Comparison of ENCODE assay signal across 23 cellular contexts in the genomic region with DNA sequence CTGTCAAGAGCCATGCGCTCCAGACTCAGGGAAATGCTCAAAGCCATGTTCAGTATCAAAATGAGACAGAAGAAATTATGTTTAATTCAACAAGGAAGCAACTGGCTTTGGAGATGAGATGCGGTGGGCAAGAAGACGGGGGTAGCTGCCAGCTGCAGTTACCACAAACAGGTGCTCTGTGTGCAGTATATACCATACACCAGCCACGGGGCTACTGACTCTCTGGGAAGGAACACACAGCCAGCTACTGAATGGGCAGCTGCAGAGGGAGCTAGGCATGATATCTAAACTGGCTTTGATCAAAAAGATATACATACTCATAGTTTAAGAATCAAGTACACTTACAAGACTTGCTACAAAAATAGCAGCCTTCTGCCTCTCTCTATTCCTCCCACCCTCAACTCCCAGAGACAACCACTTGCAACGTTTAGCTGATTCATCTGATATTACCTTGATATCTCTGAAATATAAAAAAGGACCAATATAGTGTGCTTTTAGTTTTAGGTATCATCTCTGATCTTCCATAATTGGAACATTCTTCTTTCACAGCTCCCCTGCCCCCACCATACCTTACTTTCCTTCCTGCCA.
DNase-seq lines count a peak whose midpoint lies in the region; ATAC-seq and TF ChIP-seq lines count a peak whose summit lies in the region.
"Had no signal": no experiment of that assay in that cellular context is flagged by ENCODE, and none has a peak within 500 bp of the region (broad histone marks: within the 10 kb centered on the region; RNA-seq: fewer than 3 reads in every experiment).

No MANE protein-coding gene starts in this region.

- no peaks in the 10 kb centered on the region for H3K9me2 ChIP-seq in SU-DHL-6 (replicated peaks; ENCODE audit: insufficient read depth, low read length)

- no peak overlapping the region for H2BK120ac ChIP-seq in trophoblast cell (ENCODE audit: insufficient read depth, low read length, poor library complexity)

- H2BK12ac ChIP-seq in trophoblast cell (ENCODE audit: low read length): no peak overlapping the region

- no peak overlapping the region for H3K4ac ChIP-seq in trophoblast cell (ENCODE audit: low read depth, low read length)

- H4K91ac ChIP-seq in trophoblast cell (ENCODE audit: low read depth, low read length): no peak overlapping the region

- H3K23ac ChIP-seq in trophoblast cell (ENCODE audit: low read length): no peak overlapping the region

- peak overlapping the region; percentile 23 for H2AFZ ChIP-seq in DND-41 (ENCODE audit: low read depth, low read length)
- no peak overlapping the region for H2AFZ ChIP-seq in SU-DHL-6 (ENCODE audit: low read depth, low read length, severe bottlenecking)
- no peak overlapping the region for H2AFZ ChIP-seq in trophoblast cell (ENCODE audit: insufficient read depth, low read length, poor library complexity)
- H2AFZ ChIP-seq in mammary epithelial cell (ENCODE audit: low read depth, low read length): no peak overlapping the region
- H2AFZ ChIP-seq: GM23248 had no signal

- peaks cover 56% of the 10 kb centered on the region for H3K4me1 ChIP-seq in DND-41 (ENCODE audit: insufficient read depth, low read length)
- H3K4me1 ChIP-seq in thymus (ENCODE audit: control insufficient read depth, insufficient read depth, low read length): peaks cover 31% of the 10 kb centered on the region
- H3K4me1 ChIP-seq in trophoblast cell (ENCODE audit: control insufficient read depth in 1 of 2, insufficient read depth in 2 of 2, low read length in 2 of 2): no peaks in the 10 kb centered on the region
- H3K4me1 ChIP-seq in mammary epithelial cell (ENCODE audit: insufficient read depth, low read length): no peaks in the 10 kb centered on the region

- no peak overlapping the region for H3K14ac ChIP-seq in trophoblast cell (ENCODE audit: low read length)

- H2AK5ac ChIP-seq in trophoblast cell (ENCODE audit: low read length): no peak overlapping the region

- ATAC-seq in DND-41 (ENCODE audit: insufficient read depth, low read depth) (peak; percentile 99), GM19023 (IDR thresholded peaks at IDR 0.05; ENCODE audit: unreplicated experiment) (no peak)

- no peak overlapping the region for H4K12ac ChIP-seq in trophoblast cell (ENCODE audit: low read depth, low read length)

- H3F3A ChIP-seq in SU-DHL-6 (ENCODE audit: insufficient read depth): no peaks in the 10 kb centered on the region

- H3K9me3 ChIP-seq in DND-41 (ENCODE audit: insufficient read depth, low read length, severe bottlenecking) (peaks cover 12% of the 10 kb centered on the region), SU-DHL-6 (ENCODE audit: insufficient read depth, low read length) (peaks cover 8% of the 10 kb centered on the region), thymus (ENCODE audit: control insufficient read depth) (peaks cover 6% of the 10 kb centered on the region), trophoblast cell (ENCODE audit: insufficient read depth, low read depth, low read length) (peaks cover 1% of the 10 kb centered on the region), mammary epithelial cell (replicated peaks; ENCODE audit: insufficient read depth, low read length) (peaks cover 7% of the 10 kb centered on the region)

- dilution Hi-C loops in mammary epithelial cell (cut with HindIII; ENCODE audit: low sequenced_read_pairs): no loop called here

- H3K18ac ChIP-seq in trophoblast cell (ENCODE audit: low read length): no peak overlapping the region

- WGBS in thymus: 7% methylated on average over 5 of the region's 5 CpGs
- WGBS in trophoblast cell (ENCODE audit: extremely low coverage, insufficient coverage, insufficient read length): no CpG with 5 or more reads among the region's 5 CpGs
- WGBS in mammary epithelial cell (ENCODE audit: low coverage, missing lambda C conversion rate): 23% methylated on average over 3 of the region's 5 CpGs

- no peaks in the 10 kb centered on the region for H3K79me1 ChIP-seq in trophoblast cell (ENCODE audit: low read length)

- peak; percentile 86 for DNase-seq in DND-41
- peak; percentile 66 for DNase-seq in NAMALWA (ENCODE audit: low spot score)
- DNase-seq in trophoblast cell: no peak
- no peak for DNase-seq in mammary epithelial cell
- DNase-seq: Calu3; DMS79 treated with DMSO at 0.1 percent for 48 hours; GM23248; H7; Kasumi-1; NCI-H1105; NCI-H1436 treated with DMSO at 0.1 percent for 48 hours; NCI-H187 treated with DMSO at 0.1 percent for 48 hours; NCI-H2107; NCI-H524; NCI-H774; NK-92 treated with Interleukin-12 subunit alpha and Interleukin-12 subunit beta, amount 100 ng/mL, for 24 hours; SHP77 treated with DMSO at 0.1 percent for 48 hours; SW 1271 had no signal

- TF ChIP-seq CTCF in DND-41 (IDR thresholded peaks at IDR 0.05; ENCODE audit: borderline replicate concordance, extremely low read depth, low read length, poor library complexity, severe bottlenecking): peak; percentile 8
- TF ChIP-seq CTCF in SU-DHL-6 (IDR thresholded peaks at IDR 0.05; ENCODE audit: insufficient read depth, low read length, poor library complexity, severe bottlenecking): no peak
- no peak for TF ChIP-seq CTCF in mammary epithelial cell (conservative IDR thresholded peaks at IDR 0.05 in 1 of 2, IDR thresholded peaks at IDR 0.05 in 1 of 2; ENCODE audit: extremely low read depth in 1 of 2, insufficient read depth in 1 of 2, low read depth in 1 of 2, low read length in 2 of 2)

- peak overlapping the region in 1 of 2 experiments; percentile 29; a peak in 2 of 4 replicates for H3K4me3 ChIP-seq in DND-41 (ENCODE audit: low read depth in 1 of 2, low read length in 2 of 2)
- no peak overlapping the region for H3K4me3 ChIP-seq in SU-DHL-6 (ENCODE audit: insufficient read depth, low read length, poor library complexity, severe bottlenecking)
- H3K4me3 ChIP-seq in thymus (ENCODE audit: low read length): peak overlapping the region; percentile 22
- no peak overlapping the region for H3K4me3 ChIP-seq in trophoblast cell (ENCODE audit: low read depth, low read length)
- no peak overlapping the region for H3K4me3 ChIP-seq in mammary epithelial cell (replicated peaks in 1 of 3; ENCODE audit: insufficient read depth in 1 of 3, low read depth in 2 of 3, low read length in 3 of 3)
- H3K4me3 ChIP-seq: GM23248, SK-N-MC had no signal

- H3K4me2 ChIP-seq in DND-41 (ENCODE audit: insufficient read depth, low read length) (peak overlapping the region; percentile 55), SU-DHL-6 (ENCODE audit: low read depth, low read length, poor library complexity, severe bottlenecking) (peak overlapping the region; percentile 49), trophoblast cell (ENCODE audit: low read length) (no peak overlapping the region), mammary epithelial cell (ENCODE audit: insufficient read depth, low read depth, low read length) (no peak overlapping the region)

- intact Hi-C loops in mammary epithelial cell (cut with micrococcal nuclease): no loop called here

- H3K36me3 ChIP-seq in DND-41 (ENCODE audit: insufficient read depth, low read length): no peaks in the 10 kb centered on the region; the same call in 1 of the 2 replicates
- H3K36me3 ChIP-seq in SU-DHL-6 (ENCODE audit: low read length): peaks cover 18% of the 10 kb centered on the region
- H3K36me3 ChIP-seq in thymus (ENCODE audit: control insufficient read depth, insufficient read depth): no peaks in the 10 kb centered on the region
- peaks cover 0 to 3% of the 10 kb centered on the region in 2 experiments for H3K36me3 ChIP-seq in trophoblast cell (ENCODE audit: control insufficient read depth in 1 of 2, insufficient read depth in 2 of 2, low read length in 2 of 2)
- H3K36me3 ChIP-seq in mammary epithelial cell (ENCODE audit: insufficient read depth, low read length): no peaks in the 10 kb centered on the region

- H3K27me3 ChIP-seq in DND-41 (ENCODE audit: insufficient read depth, low read length, poor library complexity) (no peaks in the 10 kb centered on the region), SU-DHL-6 (ENCODE audit: low read length) (no peaks in the 10 kb centered on the region), thymus (ENCODE audit: control insufficient read depth, insufficient read depth) (no peaks in the 10 kb centered on the region), trophoblast cell (ENCODE audit: insufficient read depth, low read length) (no peaks in the 10 kb centered on the region), mammary epithelial cell (ENCODE audit: insufficient read depth, low read length) (no peaks in the 10 kb centered on the region)

- CTCF ChIA-PET in mammary epithelial cell (lab: Charles Lee; ENCODE audit: low non-redundant PET): no interaction called here

- H4K20me1 ChIP-seq in DND-41 (ENCODE audit: insufficient read depth, low read length) (no peaks in the 10 kb centered on the region), SU-DHL-6 (ENCODE audit: low read depth, low read length) (no peaks in the 10 kb centered on the region), mammary epithelial cell (ENCODE audit: insufficient read depth, low read length) (no peaks in the 10 kb centered on the region)

- H3K27ac ChIP-seq in DND-41 (ENCODE audit: low read length): peak overlapping the region; percentile 93
- H3K27ac ChIP-seq in SU-DHL-6 (ENCODE audit: low read depth, low read length): peak overlapping the region; percentile 26
- peak overlapping the region; percentile 76 for H3K27ac ChIP-seq in thymus (ENCODE audit: low read depth)
- H3K27ac ChIP-seq in trophoblast cell (ENCODE audit: low read depth, low read length): no peak overlapping the region
- H3K27ac ChIP-seq in mammary epithelial cell (ENCODE audit: insufficient read depth, low read depth, low read length): no peak overlapping the region
- H3K27ac ChIP-seq: GM23248, RWPE1, SK-N-MC had no signal

- H4K8ac ChIP-seq in trophoblast cell (ENCODE audit: low read depth, low read length): no peak overlapping the region

- BruUV-seq in mammary epithelial cell (replicated peaks; lab: Mats Ljungman, UMichigan): no TSS peak

- peak overlapping the region; percentile 53 for H3K9ac ChIP-seq in DND-41 (ENCODE audit: low read depth, low read length)
- H3K9ac ChIP-seq in SU-DHL-6 (ENCODE audit: low read length): peak overlapping the region; percentile 19; the same call in 1 of the 2 replicates
- H3K9ac ChIP-seq in trophoblast cell (ENCODE audit: low read length): no peak overlapping the region
- no peak overlapping the region for H3K9ac ChIP-seq in mammary epithelial cell (ENCODE audit: insufficient read depth, low read length)
- H3K9ac ChIP-seq: GM23248 had no signal

- in situ Hi-C loops in mammary epithelial cell (cut with MboI; ENCODE audit: low sequenced_read_pairs in 2 of 2): no loop called here

- no peak overlapping the region for H2BK5ac ChIP-seq in trophoblast cell (ENCODE audit: low read depth, low read length, poor library complexity)

- H3K79me2 ChIP-seq in DND-41 (ENCODE audit: insufficient read depth, low read length) (no peaks in the 10 kb centered on the region), SU-DHL-6 (ENCODE audit: insufficient read depth, low read length) (no peaks in the 10 kb centered on the region), trophoblast cell (ENCODE audit: control insufficient read depth, insufficient read depth, low read length, poor library complexity) (no peaks in the 10 kb centered on the region), mammary epithelial cell (ENCODE audit: insufficient read depth, low read length) (no peaks in the 10 kb centered on the region)

Comparison
In these comparisons a context has a peak if more than half of its experiments do, and no peak if none do; other contexts are left out.
1. DNase-seq: peak in DND-41 (single experiment) and NAMALWA (single experiment); none in trophoblast cell (0 of 2) and mammary epithelial cell (single experiment).
2. H3K27ac ChIP-seq: peak in DND-41 (single experiment), SU-DHL-6 (single experiment) and thymus (single experiment); none in trophoblast cell (single experiment) and mammary epithelial cell (single experiment).
3. H3K4me2 ChIP-seq: peak in DND-41 (single experiment) and SU-DHL-6 (single experiment); none in trophoblast cell (single experiment) and mammary epithelial cell (single experiment).
4. H3K9ac ChIP-seq: peak in DND-41 (single experiment) and SU-DHL-6 (single experiment); none in trophoblast cell (single experiment) and mammary epithelial cell (single experiment).